Comparison of ENCODE assay signal across 5 cellular contexts in genomic region chr17:50859727-50860126, GRCh38. TPM values are rescaled to one million over a fixed set of nuclear protein-coding genes. Genes with fewer than 3 reads are reported as not detected.
"Had no signal": no experiment of that assay in that cellular context is flagged by ENCODE, and none has a peak within 500 bp of the region (broad histone marks: within the 10 kb centered on the region; RNA-seq: fewer than 3 reads in every experiment).

No MANE protein-coding gene starts in this region.

RNA-seq across cellular contexts. Expression of gene WFIKKN2, which starts 24.3 kb away (rescaled TPM):
- total RNA-seq: kidney epithelial cell; natural killer cell treated with Interleukin-12 subunit alpha and Interleukin-12 subunit beta and Interleukin-15 and Interleukin-18, amount 100 ng/mL, for 72 hours; progenitor cell of endocrine pancreas; transverse colon had no signal
- polyA plus RNA-seq: hepatocyte had no signal
